2 cellular contexts compared by ENCODE assay signal in the genomic region with DNA sequence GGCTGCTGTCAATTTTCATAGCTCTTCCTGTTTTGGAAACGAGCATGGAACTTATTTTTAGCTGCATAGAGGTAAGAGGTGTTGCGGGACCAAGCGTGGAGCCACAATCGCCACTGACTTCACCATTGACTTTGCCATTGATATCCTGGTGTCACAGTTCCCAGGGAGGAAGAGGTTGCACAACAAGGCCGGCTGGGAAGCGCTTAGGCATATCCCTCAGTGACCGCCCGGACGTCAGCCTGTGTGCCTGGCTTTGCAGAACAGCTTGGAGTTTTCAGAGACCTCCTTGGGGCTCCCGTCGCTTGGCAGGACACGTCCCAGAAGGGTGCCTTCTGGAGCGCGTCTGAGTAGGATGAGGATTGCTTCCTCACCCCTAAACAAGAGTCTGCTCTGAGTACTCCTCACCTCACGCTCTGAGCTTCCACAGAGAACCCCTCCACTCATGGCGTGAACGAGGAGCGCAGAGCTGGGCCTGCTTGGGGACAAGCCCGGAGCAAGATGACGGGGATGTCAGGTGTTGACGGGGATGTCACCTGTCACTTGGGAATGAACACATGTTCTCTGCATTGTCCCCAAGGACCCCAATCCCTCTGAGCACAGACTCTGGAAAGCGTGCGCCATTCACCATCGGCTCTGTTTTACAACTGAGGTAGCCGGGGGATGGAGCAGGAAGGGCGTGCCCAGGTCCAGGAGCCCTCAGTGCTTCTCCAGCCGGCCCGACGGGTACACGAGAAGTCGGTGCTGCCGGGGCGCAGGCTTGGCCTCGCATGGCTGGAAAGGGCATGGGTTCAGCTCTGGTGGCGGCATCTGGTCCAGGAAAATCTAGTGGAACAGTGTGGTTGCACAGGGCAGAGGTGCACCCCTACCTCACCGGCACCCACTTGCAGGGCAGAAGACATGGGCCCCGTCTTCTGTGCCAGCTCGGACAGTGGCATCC.
TF ChIP-seq lines count a peak whose summit lies in the region.

No MANE protein-coding gene starts in this region.

TF ChIP-seq in HepG2, 621 proteins besides CTCF, POLR2A, EP300 and RAD21:
- TF ChIP-seq CREB1 (IDR thresholded peaks at IDR 0.05), result no peak
- TF ChIP-seq CREB1 (CRISPR knock-in tag; IDR thresholded peaks at IDR 0.05), result no peak
- TF ChIP-seq ZNF546 (CRISPR knock-in tag; conservative IDR thresholded peaks at IDR 0.05), result no peak
- TF ChIP-seq NCOA2 (CRISPR knock-in tag; IDR thresholded peaks at IDR 0.05), result no peak
- peak; percentile 48; the same call in 1 of the 2 replicates for TF ChIP-seq CEBPB (IDR thresholded peaks at IDR 0.05; ENCODE audit: borderline replicate concordance, low read depth, low read length)
- 0 out of 2 replicates have a peak, but pooled peaks have one; percentile 21 for TF ChIP-seq CEBPG (CRISPR knock-in tag; IDR thresholded peaks at IDR 0.05)
- no peak for TF ChIP-seq ZNF430 (CRISPR knock-in tag; IDR thresholded peaks at IDR 0.05)

TF ChIP-seq in GM12891, 5 proteins besides CTCF, POLR2A, EP300 and RAD21:
- no peak for TF ChIP-seq POLR2AphosphoS5 (IDR thresholded peaks at IDR 0.05; ENCODE audit: low read depth, low read length)
- TF ChIP-seq TAF1 (IDR thresholded peaks at IDR 0.05; ENCODE audit: low read depth, low read length), result no peak
- no peak for TF ChIP-seq PAX5 (IDR thresholded peaks at IDR 0.05; ENCODE audit: insufficient read depth, low read length, severe bottlenecking)
- no peak for TF ChIP-seq SPI1 (IDR thresholded peaks at IDR 0.05; ENCODE audit: low read depth, low read length)
- TF ChIP-seq POU2F2 (IDR thresholded peaks at IDR 0.05; ENCODE audit: low read depth, low read length), result no peak
